21 cellular contexts compared by ENCODE assay signal in the genomic region with DNA sequence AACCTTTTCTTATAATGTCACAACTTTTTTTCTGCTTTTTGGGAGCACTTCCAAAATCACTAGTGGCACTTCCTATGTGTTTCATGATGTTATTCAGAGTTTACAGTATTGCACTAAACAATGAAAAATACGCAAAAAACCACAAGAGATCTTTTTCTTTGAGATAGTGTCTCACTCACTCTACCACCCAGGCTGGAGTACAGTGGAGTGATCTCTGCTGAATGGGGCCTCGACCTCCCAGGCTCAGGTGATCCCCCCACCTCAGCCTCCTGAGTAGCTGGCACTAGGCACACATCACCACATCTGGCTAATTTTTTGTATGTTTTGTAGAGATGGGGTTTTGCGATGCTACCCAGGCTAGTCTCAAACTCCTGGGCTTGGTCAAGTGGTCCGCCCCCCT.
"Had no signal": no experiment of that assay in that cellular context is flagged by ENCODE, and none has a peak within 500 bp of the region (broad histone marks: within the 10 kb centered on the region; RNA-seq: fewer than 3 reads in every experiment).

No MANE protein-coding gene starts in this region.

- ATAC-seq: effector memory CD8-positive, alpha-beta T cell; esophagus mucosa; gastrocnemius medialis; left cardiac atrium; left lung; lower lobe of right lung; mucosa of descending colon had no signal

- H3K9me3 ChIP-seq: colonic mucosa, gastrocnemius medialis, mucosa of descending colon had no signal

- H3K4me3 ChIP-seq: colonic mucosa, esophagus squamous epithelium, gastrocnemius medialis, left lung, lower lobe of right lung, mucosa of descending colon had no signal

- H3K4me1 ChIP-seq: colonic mucosa had no signal

- H3K36me3 ChIP-seq: colonic mucosa, esophagus squamous epithelium, gastrocnemius medialis, left lung, lower lobe of right lung had no signal

- H3K27me3 ChIP-seq: colonic mucosa, esophagus squamous epithelium, gastrocnemius medialis, left lung had no signal

- DNase-seq: colonic mucosa; cortex of kidney; effector CD8-positive, alpha-beta T cell; effector memory CD8-positive, alpha-beta T cell; endodermal cell; erythroblast; esophagus squamous epithelium; foreskin fibroblast; foreskin melanocyte; gastrocnemius medialis; glutamatergic neuron; head of caudate nucleus; hippocampal formation; left cardiac atrium; left lung; lower lobe of right lung; mesenchymal stem cell; mucosa of descending colon; naive B cell had no signal

- H3K27ac ChIP-seq: colonic mucosa, epithelial cell of prostate, esophagus squamous epithelium, gastrocnemius medialis, left lung, lower lobe of right lung had no signal
